8 cellular contexts compared by ENCODE assay signal in genomic region chr14:90383731-90384542, GRCh38. TPM values are rescaled to one million over a fixed set of nuclear protein-coding genes. Genes with fewer than 3 reads are reported as not detected.
A peak's percentile ranks its signal among the peaks of the same experiment; 100 is the strongest.
DNase-seq lines count a peak whose midpoint lies in the region; ATAC-seq and TF ChIP-seq lines count a peak whose summit lies in the region.

No MANE protein-coding gene starts in this region.

- no peaks in the 10 kb centered on the region for H3K36me3 ChIP-seq in Karpas-422 (ENCODE audit: insufficient read depth, low read length)
- no peaks in the 10 kb centered on the region for H3K36me3 ChIP-seq in smooth muscle cell (ENCODE audit: low read depth)

- no peaks in the 10 kb centered on the region for H3K27me3 Mint-ChIP-seq in T-helper 17 cell

- no peaks in the 10 kb centered on the region for H4K20me1 ChIP-seq in Karpas-422 (ENCODE audit: insufficient read depth, low read depth, low read length)
- H4K20me1 ChIP-seq in smooth muscle cell (ENCODE audit: low read depth) = no peaks in the 10 kb centered on the region

- DNase-seq in Ammon's horn (ENCODE audit: low spot score) (peak; percentile 77), Karpas-422 (peak; percentile 62), T-helper 17 cell (peak; percentile 25 to 41 (median 32)), astrocyte of the cerebellum (ENCODE audit: low read depth) (no peak), smooth muscle cell (lab: John Stamatoyannopoulos, UW; ENCODE audit: unreplicated experiment) (peak; percentile 61), H4 (ENCODE audit: low spot score) (no peak)

- H3K27me3 ChIP-seq in Karpas-422 (ENCODE audit: low read length) (no peaks in the 10 kb centered on the region), smooth muscle cell (ENCODE audit: low read depth) (no peaks in the 10 kb centered on the region)

- H3K9me3 ChIP-seq in Karpas-422 (ENCODE audit: low read length) (no peaks in the 10 kb centered on the region), T-helper 17 cell (ENCODE audit: control insufficient read depth, low read length, poor library complexity, severe bottlenecking) (no peaks in the 10 kb centered on the region), iPS-18c (ENCODE audit: control insufficient read depth, insufficient read depth, low read length) (no peaks in the 10 kb centered on the region), smooth muscle cell (replicated peaks; ENCODE audit: low read depth) (no peaks in the 10 kb centered on the region)

- H3K36me3 Mint-ChIP-seq in T-helper 17 cell (ENCODE audit: low read depth) = no peaks in the 10 kb centered on the region

- H3K79me2 ChIP-seq in Karpas-422 (ENCODE audit: low read length) (no peaks in the 10 kb centered on the region), smooth muscle cell (ENCODE audit: low read depth) (no peaks in the 10 kb centered on the region)

- peak overlapping the region; percentile 63 for H3K9ac ChIP-seq in Karpas-422 (ENCODE audit: low read length)
- H3K9ac ChIP-seq in smooth muscle cell (ENCODE audit: low read depth) = peak overlapping the region; percentile 95

- TF ChIP-seq CTCF in astrocyte of the cerebellum (IDR thresholded peaks at IDR 0.05; ENCODE audit: low read depth, low read length, missing control alignments) (no peak), smooth muscle cell (IDR thresholded peaks at IDR 0.05; ENCODE audit: borderline replicate concordance, insufficient read depth, poor library complexity, severe bottlenecking) (no peak)

- H3K4me3 Mint-ChIP-seq in T-helper 17 cell = no peak overlapping the region

- ATAC-seq in GM19452 (IDR thresholded peaks at IDR 0.05; ENCODE audit: unreplicated experiment) (peak; percentile 6), T-helper 17 cell (peak; percentile 45)

- 10% methylated on average over 37 of the region's 37 CpGs for WGBS in smooth muscle cell (ENCODE audit: low lambda C conversion rate)

- peak overlapping the region; percentile 64 for H3K4me3 ChIP-seq in Karpas-422 (ENCODE audit: low read length)
- H3K4me3 ChIP-seq in astrocyte of the cerebellum (ENCODE audit: low read depth, low read length) = peak overlapping the region; percentile 38
- H3K4me3 ChIP-seq in iPS-18c (ENCODE audit: insufficient read depth, low read depth, low read length) = peak overlapping the region; percentile 80; the same call in 1 of the 2 replicates
- peak overlapping the region; percentile 68 for H3K4me3 ChIP-seq in smooth muscle cell

- H3K4me1 ChIP-seq in Karpas-422 (ENCODE audit: low read length) (peaks cover 30% of the 10 kb centered on the region), smooth muscle cell (ENCODE audit: low read depth) (peaks cover 20% of the 10 kb centered on the region)

- no peak overlapping the region for H3K27ac ChIP-seq in Karpas-422 (ENCODE audit: low read length)
- peak overlapping the region; percentile 100 for H3K27ac ChIP-seq in smooth muscle cell (ENCODE audit: low read depth)

- H3K9me2 ChIP-seq in Karpas-422 (replicated peaks; ENCODE audit: insufficient read depth, low read length) = no peaks in the 10 kb centered on the region

- in situ Hi-C loops in astrocyte of the cerebellum (cut with HindIII; ENCODE audit: low sequenced_read_pairs) = no loop called here

- H3K4me1 Mint-ChIP-seq in T-helper 17 cell = peaks cover 13% of the 10 kb centered on the region

- no peak overlapping the region for H3K27ac Mint-ChIP-seq in T-helper 17 cell

- H2AFZ ChIP-seq in Karpas-422 (ENCODE audit: low read length) (peak overlapping the region; percentile 69), smooth muscle cell (ENCODE audit: low read depth) (peak overlapping the region; percentile 92)

- H3K4me2 ChIP-seq in Karpas-422 (ENCODE audit: low read depth, low read length, poor library complexity, severe bottlenecking) (peak overlapping the region; percentile 78), smooth muscle cell (peak overlapping the region; percentile 94)

- peaks cover 15% of the 10 kb centered on the region for H3F3A ChIP-seq in smooth muscle cell (ENCODE audit: low read depth)

RNA-seq across cellular contexts. Expression of gene CALM1, which starts 12.9 kb away (rescaled TPM):
- total RNA-seq in Karpas-422 (2014; rRNA removed; shearing (Covaris generic); ENCODE audit: low replicate concordance) = 560 and 724 TPM in 2 replicates
- 100 to 1,000 TPM; 872 to 886 TPM for total RNA-seq in T-helper 17 cell
- 289 and 302 TPM in 2 replicates for total RNA-seq in smooth muscle cell
- 545 and 597 TPM in 2 replicates for polyA plus RNA-seq in smooth muscle cell
- total RNA-seq in H4 (2014; rRNA removed; shearing (Covaris generic)) = 271 and 291 TPM in 2 replicates

RNA-seq across cellular contexts. Expression of gene NRDE2, which starts 52.2 kb away (rescaled TPM):
- total RNA-seq in Karpas-422 (2014; rRNA removed; shearing (Covaris generic); ENCODE audit: low replicate concordance) = 19.5 and 22.3 TPM in 2 replicates
- 10 to 100 TPM; 18.6 to 21.5 TPM for total RNA-seq in T-helper 17 cell
- total RNA-seq in smooth muscle cell = 7.5 and 8.0 TPM in 2 replicates
- polyA plus RNA-seq in smooth muscle cell = 9.9 and 17.5 TPM in 2 replicates
- 3.6 and 3.8 TPM in 2 replicates for total RNA-seq in H4 (2014; rRNA removed; shearing (Covaris generic))

Comparison
In these comparisons a context has a peak if more than half of its experiments do, and no peak if none do; other contexts are left out.
1. DNase-seq: peak in Ammon's horn (single experiment), Karpas-422 (single experiment), T-helper 17 cell (3 of 3) and smooth muscle cell (single experiment); none in astrocyte of the cerebellum (single experiment) and H4 (single experiment).
2. Peak in every context shown above with its lines, with median percentiles within 50 percentile points of each other: H3K4me3 ChIP-seq.